1 cellular context compared by ENCODE assay signal in genomic region chr15:75455424-75455981, GRCh38.
TF ChIP-seq lines count a peak whose summit lies in the region.

No MANE protein-coding gene starts in this region.

TF ChIP-seq in H1, 55 proteins besides CTCF, POLR2A, EP300 and RAD21 (continued from another document):
- TF ChIP-seq SP4 (IDR thresholded peaks at IDR 0.05; ENCODE audit: low read length), result peak; percentile 79; the same call in 1 of the 2 replicates
- no peak; the same call in 1 of the 2 replicates for TF ChIP-seq PHF8 (conservative IDR thresholded peaks at IDR 0.05; ENCODE audit: low read depth, low read length)
- TF ChIP-seq TEAD4 (IDR thresholded peaks at IDR 0.05; ENCODE audit: low read depth, low read length), result no peak
- no peak for TF ChIP-seq ATF2 (IDR thresholded peaks at IDR 0.05; ENCODE audit: low read length)
- TF ChIP-seq MAX (IDR thresholded peaks at IDR 0.05), result no peak; the same call in 1 of the 2 replicates
- no peak for TF ChIP-seq EZH2 (IDR thresholded peaks at IDR 0.05; ENCODE audit: low read depth, low read length, severe bottlenecking)
- no peak for TF ChIP-seq TAF1 (IDR thresholded peaks at IDR 0.05; ENCODE audit: low read depth, low read length)
- no peak for TF ChIP-seq SIRT6 (IDR thresholded peaks at IDR 0.05; ENCODE audit: low read length)
- TF ChIP-seq CEBPB (IDR thresholded peaks at IDR 0.05; ENCODE audit: low read depth, low read length), result no peak
- TF ChIP-seq SIX5 (IDR thresholded peaks at IDR 0.05; ENCODE audit: low read depth, low read length), result no peak
- TF ChIP-seq HDAC2 (IDR thresholded peaks at IDR 0.05; ENCODE audit: borderline replicate concordance in 1 of 2, low read depth in 2 of 2, low read length in 2 of 2), result peak in 1 of 2 experiments; percentile 63; a peak in 1 of 4 replicates
- no peak for TF ChIP-seq BACH1 (IDR thresholded peaks at IDR 0.05; ENCODE audit: low read length)
- TF ChIP-seq JUN (IDR thresholded peaks at IDR 0.05; ENCODE audit: low read depth, low read length), result no peak
- no peak for TF ChIP-seq ZNF274 (IDR thresholded peaks at IDR 0.05; ENCODE audit: borderline replicate concordance, extremely low read depth, low read length)
- TF ChIP-seq YY1 (IDR thresholded peaks at IDR 0.05; ENCODE audit: low read depth, low read length), result no peak
- TF ChIP-seq JUND (IDR thresholded peaks at IDR 0.05; ENCODE audit: low read length), result no peak
- 0 out of 2 replicates have a peak, but pooled peaks have one; percentile 3 for TF ChIP-seq CREB1 (IDR thresholded peaks at IDR 0.05)
- TF ChIP-seq TCF12 (IDR thresholded peaks at IDR 0.05; ENCODE audit: low read depth, low read length), result no peak
- TF ChIP-seq FOSL1 (IDR thresholded peaks at IDR 0.05; ENCODE audit: insufficient read depth, low read depth, low read length), result no peak
- TF ChIP-seq TAF7 (optimal IDR thresholded peaks at IDR 0.05; ENCODE audit: borderline replicate concordance, low read depth, low read length), result no peak
- TF ChIP-seq HDAC6 (IDR thresholded peaks at IDR 0.05; ENCODE audit: low read depth, low read length), result no peak
- TF ChIP-seq NRF1 (IDR thresholded peaks at IDR 0.05; ENCODE audit: low read depth, low read length), result no peak
- TF ChIP-seq KDM4A (IDR thresholded peaks at IDR 0.05; ENCODE audit: low read depth, low read length, severe bottlenecking), result peak; percentile 67
- TF ChIP-seq CBX8 (IDR thresholded peaks at IDR 0.05; ENCODE audit: borderline replicate concordance, low read depth, low read length), result no peak
- TF ChIP-seq RNF2 (IDR thresholded peaks at IDR 0.05; ENCODE audit: borderline replicate concordance, low read depth, low read length, missing control alignments, poor library complexity, severe bottlenecking), result no peak
- no peak; the same call in 1 of the 2 replicates for TF ChIP-seq POLR2AphosphoS5 (IDR thresholded peaks at IDR 0.05; ENCODE audit: low read depth, low read length)
- TF ChIP-seq E2F6 (IDR thresholded peaks at IDR 0.05), result no peak
- no peak for TF ChIP-seq BRCA1 (IDR thresholded peaks at IDR 0.05; ENCODE audit: low read depth, low read length)
- no peak for TF ChIP-seq RFX5 (IDR thresholded peaks at IDR 0.05; ENCODE audit: borderline replicate concordance, low read depth, low read length)
- TF ChIP-seq RBBP5 (IDR thresholded peaks at IDR 0.05; ENCODE audit: borderline replicate concordance, low read depth, low read length), result no peak
- TF ChIP-seq KDM1A (IDR thresholded peaks at IDR 0.05; ENCODE audit: borderline replicate concordance, low read length), result no peak
- TF ChIP-seq MAFK (IDR thresholded peaks at IDR 0.05; ENCODE audit: low read depth, low read length), result no peak
- TF ChIP-seq TBP (IDR thresholded peaks at IDR 0.05; ENCODE audit: low read depth, low read length), result no peak; the same call in none of the 2 replicates
- no peak for TF ChIP-seq CBX5 (IDR thresholded peaks at IDR 0.05; ENCODE audit: low read depth, low read length)
- TF ChIP-seq POU5F1 (IDR thresholded peaks at IDR 0.05; ENCODE audit: low read depth, low read length), result no peak
- TF ChIP-seq ASH2L (IDR thresholded peaks at IDR 0.05; ENCODE audit: low read length), result peak; percentile 5
- no peak for TF ChIP-seq SAP30 (IDR thresholded peaks at IDR 0.05; ENCODE audit: insufficient read depth, insufficient replicate concordance, low read length)
- TF ChIP-seq RXRA (IDR thresholded peaks at IDR 0.05; ENCODE audit: insufficient read depth, low read depth, low read length), result no peak
- peak; percentile 76 for TF ChIP-seq SP1 (IDR thresholded peaks at IDR 0.05; ENCODE audit: low read depth, low read length)
- no peak for TF ChIP-seq CHD7 (IDR thresholded peaks at IDR 0.05; ENCODE audit: insufficient replicate concordance, low read length)
- peak in 1 of 2 experiments; percentile 55; a peak in 2 of 4 replicates for TF ChIP-seq SIN3A (conservative IDR thresholded peaks at IDR 0.05 in 1 of 2, IDR thresholded peaks at IDR 0.05 in 1 of 2; ENCODE audit: low read depth in 1 of 2, low read length in 2 of 2)
- no peak for TF ChIP-seq SUZ12 (IDR thresholded peaks at IDR 0.05; ENCODE audit: low read length)
- TF ChIP-seq NANOG (IDR thresholded peaks at IDR 0.05; ENCODE audit: insufficient read depth, low read depth, low read length, poor library complexity, severe bottlenecking), result no peak
- TF ChIP-seq KDM5A (IDR thresholded peaks at IDR 0.05; ENCODE audit: low read length), result no peak
- TF ChIP-seq USF2 (IDR thresholded peaks at IDR 0.05; ENCODE audit: low read length), result no peak
- peak; percentile 17; the same call in 1 of the 2 replicates for TF ChIP-seq EGR1 (IDR thresholded peaks at IDR 0.05; ENCODE audit: borderline replicate concordance, low read depth, low read length)
- TF ChIP-seq SRF (IDR thresholded peaks at IDR 0.05; ENCODE audit: low read depth, low read length), result no peak
- no peak for TF ChIP-seq ATF3 (IDR thresholded peaks at IDR 0.05; ENCODE audit: insufficient read depth, low read depth, low read length)
- TF ChIP-seq CTBP2 (IDR thresholded peaks at IDR 0.05; ENCODE audit: borderline replicate concordance, insufficient read depth, insufficient read length, low read length), result no peak
